ENCODE assay signal across 1 cellular context in the genomic region with DNA sequence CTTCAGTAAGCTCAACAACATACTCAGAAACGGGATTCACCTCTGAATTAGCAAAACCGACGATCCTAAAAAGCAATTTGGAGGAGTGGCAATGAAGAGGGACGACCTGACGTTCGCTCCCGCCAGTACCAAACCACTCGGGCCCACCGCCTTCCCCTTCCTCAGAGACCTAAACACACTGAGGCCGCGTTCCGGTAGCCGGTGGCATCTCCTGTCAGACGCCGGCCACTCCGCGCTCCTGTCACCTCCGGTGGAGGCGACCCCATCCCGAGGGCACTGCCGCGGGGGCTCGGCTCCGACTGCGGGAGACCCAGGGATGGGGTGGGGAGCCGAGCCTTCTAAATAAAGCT.
TF ChIP-seq lines count a peak whose summit lies in the region.

No MANE protein-coding gene starts in this region.

TF ChIP-seq in GM12878, 131 proteins besides CTCF, POLR2A, EP300 and RAD21:
- TF ChIP-seq SMARCA5 (IDR thresholded peaks at IDR 0.05) (no peak), SIN3A (IDR thresholded peaks at IDR 0.05; ENCODE audit: low read depth, low read length) (peak; percentile 25; the same call in 1 of the 2 replicates), SMAD1 (IDR thresholded peaks at IDR 0.05; ENCODE audit: low read depth, partially characterized antibody) (no peak)
- TF ChIP-seq, protein P1, sequence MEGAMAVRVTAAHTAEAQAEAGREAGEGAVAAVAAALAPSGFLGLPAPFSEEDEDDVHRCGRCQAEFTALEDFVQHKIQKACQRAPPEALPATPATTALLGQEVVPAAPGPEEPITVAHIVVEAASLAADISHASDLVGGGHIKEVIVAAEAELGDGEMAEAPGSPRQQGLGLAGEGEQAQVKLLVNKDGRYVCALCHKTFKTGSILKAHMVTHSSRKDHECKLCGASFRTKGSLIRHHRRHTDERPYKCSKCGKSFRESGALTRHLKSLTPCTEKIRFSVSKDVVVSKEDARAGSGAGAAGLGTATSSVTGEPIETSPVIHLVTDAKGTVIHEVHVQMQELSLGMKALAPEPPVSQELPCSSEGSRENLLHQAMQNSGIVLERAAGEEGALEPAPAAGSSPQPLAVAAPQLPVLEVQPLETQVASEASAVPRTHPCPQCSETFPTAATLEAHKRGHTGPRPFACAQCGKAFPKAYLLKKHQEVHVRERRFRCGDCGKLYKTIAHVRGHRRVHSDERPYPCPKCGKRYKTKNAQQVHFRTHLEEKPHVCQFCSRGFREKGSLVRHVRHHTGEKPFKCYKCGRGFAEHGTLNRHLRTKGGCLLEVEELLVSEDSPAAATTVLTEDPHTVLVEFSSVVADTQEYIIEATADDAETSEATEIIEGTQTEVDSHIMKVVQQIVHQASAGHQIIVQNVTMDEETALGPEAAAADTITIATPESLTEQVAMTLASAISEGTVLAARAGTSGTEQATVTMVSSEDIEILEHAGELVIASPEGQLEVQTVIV (IDR thresholded peaks at IDR 0.05; ENCODE audit: borderline replicate concordance, partially characterized antibody): no peak
- TF ChIP-seq, protein P2, sequence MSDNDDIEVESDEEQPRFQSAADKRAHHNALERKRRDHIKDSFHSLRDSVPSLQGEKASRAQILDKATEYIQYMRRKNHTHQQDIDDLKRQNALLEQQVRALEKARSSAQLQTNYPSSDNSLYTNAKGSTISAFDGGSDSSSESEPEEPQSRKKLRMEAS (IDR thresholded peaks at IDR 0.05; ENCODE audit: low read depth, low read length): no peak
